Comparison of ENCODE assay signal across 12 cellular contexts in the genomic region with DNA sequence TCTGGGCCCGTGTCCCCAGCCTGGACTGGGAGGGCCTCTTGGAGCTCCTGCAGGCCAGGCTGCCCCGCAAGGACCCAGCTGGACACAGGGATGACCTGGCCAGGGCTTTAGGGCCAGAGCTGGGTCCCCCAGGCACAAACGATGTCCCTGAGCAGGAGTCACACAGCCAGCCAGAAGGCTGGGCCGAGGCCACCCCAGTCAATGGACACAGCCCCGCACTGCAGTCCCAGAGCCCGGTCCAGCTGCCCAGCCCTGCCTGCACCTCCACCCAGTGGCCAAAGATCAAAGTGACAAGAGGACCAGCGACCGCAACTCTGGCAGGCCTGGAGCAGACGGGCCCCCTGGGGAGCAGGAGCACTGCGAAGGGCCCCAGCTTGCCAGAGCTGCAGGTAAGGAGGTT. TPM values are rescaled to one million over a fixed set of nuclear protein-coding genes. Genes with fewer than 3 reads are reported as not detected.
DNase-seq lines count a peak whose midpoint lies in the region; ATAC-seq, FAIRE-seq and TF ChIP-seq lines count a peak whose summit lies in the region.
"Had no signal": no experiment of that assay in that cellular context is flagged by ENCODE, and none has a peak within 500 bp of the region (broad histone marks: within the 10 kb centered on the region; RNA-seq: fewer than 3 reads in every experiment).

No MANE protein-coding gene starts in this region.

- TF ChIP-seq RAD21 in HepG2 (CRISPR knock-in tag; IDR thresholded peaks at IDR 0.05): peak; percentile 90

- H2AFZ ChIP-seq in mammary epithelial cell (ENCODE audit: low read depth, low read length) (no peak overlapping the region), HepG2 (ENCODE audit: low read length) (no peak overlapping the region)

- peaks cover 1% of the 10 kb centered on the region for H3K4me1 ChIP-seq in mammary epithelial cell (ENCODE audit: insufficient read depth, low read length)
- H3K4me1 ChIP-seq in colonic mucosa: peaks cover 7% of the 10 kb centered on the region
- H3K4me1 ChIP-seq in HepG2 (ENCODE audit: insufficient read depth, low read length): peaks cover 79% of the 10 kb centered on the region
- H3K4me1 ChIP-seq in prostate gland (replicated peaks): no peaks in the 10 kb centered on the region

- H3K36me3 ChIP-seq in mammary epithelial cell (ENCODE audit: insufficient read depth, low read length) (no peaks in the 10 kb centered on the region), colonic mucosa (no peaks in the 10 kb centered on the region), HepG2 (replicated peaks in 1 of 2; ENCODE audit: control insufficient read depth in 1 of 2, insufficient read depth in 2 of 2, low read length in 2 of 2) (no peaks in the 10 kb centered on the region), prostate gland (no peaks in the 10 kb centered on the region)

- dilution Hi-C loops in mammary epithelial cell (cut with HindIII; ENCODE audit: low sequenced_read_pairs): no loop called here

- H3K9me3 ChIP-seq in mammary epithelial cell (replicated peaks; ENCODE audit: insufficient read depth, low read length) (no peaks in the 10 kb centered on the region), colonic mucosa (no peaks in the 10 kb centered on the region), HepG2 (ENCODE audit: low read length) (no peaks in the 10 kb centered on the region), prostate gland (no peaks in the 10 kb centered on the region)

- CTCF ChIA-PET in MCF 10A (lab: Yijun Ruan, JAX): interaction anchor here (0.6 to 1.8 kb wide), 5 partner anchors 16 to 763 kb away, joined by 3 to 5 read pairs (median 4); no protein-coding TSS in a partner anchor
- CTCF ChIA-PET in mammary epithelial cell (lab: Charles Lee; ENCODE audit: low non-redundant PET): interaction anchor here (0.6 kb wide), 1 partner anchor 58 kb away, joined by 5 read pairs; no protein-coding TSS in a partner anchor
- CTCF ChIA-PET in HepG2 (lab: Yijun Ruan, JAX; ENCODE audit: low intra/inter-chr PET ratio, low total read pairs): interaction anchor here (0.7 kb wide), 1 partner anchor 111 kb away, joined by 3 read pairs; no protein-coding TSS in a partner anchor

- POLR2A ChIA-PET in MCF 10A (lab: Yijun Ruan, JAX) (interaction anchor here (1.2 kb wide), 1 partner anchor 48 kb away, joined by 3 read pairs; the partner anchor contains the start of gene NOL12), HepG2 (lab: Yijun Ruan, JAX) (interaction anchor here (0.8 to 2.9 kb wide), 16 partner anchors 9 to 127 kb away, joined by 3 to 24 read pairs (median 4); partner anchors contain the start of genes ANKRD54, GGA1, NOL12 and PDXP)

- TF ChIP-seq POLR2A in HepG2 (IDR thresholded peaks at IDR 0.05; ENCODE audit: insufficient read depth in 1 of 2, low read depth in 2 of 2, low read length in 2 of 2) (no peak), prostate gland (IDR thresholded peaks at IDR 0.05) (no peak)

- H3K4me3 ChIP-seq in mammary epithelial cell (replicated peaks in 1 of 3; ENCODE audit: insufficient read depth in 1 of 3, low read depth in 2 of 3, low read length in 3 of 3) (no peak overlapping the region), colonic mucosa (no peak overlapping the region), HepG2 (replicated peaks in 1 of 3; ENCODE audit: insufficient read depth in 1 of 3, low read depth in 2 of 3, low read length in 3 of 3) (peak overlapping the region; percentile 43 to 61 (median 49); a peak in 4 of 6 replicates), prostate gland (no peak overlapping the region)

- H4K20me1 ChIP-seq in mammary epithelial cell (ENCODE audit: insufficient read depth, low read length): no peaks in the 10 kb centered on the region
- no peaks in the 10 kb centered on the region for H4K20me1 ChIP-seq in HepG2 (ENCODE audit: insufficient read depth, low read length)

- peak; percentile 86 for ATAC-seq in HepG2
- ATAC-seq: activated CD8-positive, alpha-beta memory T cell treated with anti-CD3 and anti-CD28 coated beads, Interleukin-2, amount 10 ng/mL, durations not matched to agents 7 days and 5 days had no signal

- H3K27ac ChIP-seq in mammary epithelial cell (ENCODE audit: insufficient read depth, low read depth, low read length): no peak overlapping the region
- H3K27ac ChIP-seq in colonic mucosa: no peak overlapping the region
- peak overlapping the region; percentile 31 for H3K27ac ChIP-seq in HepG2 (ENCODE audit: extremely low read length, insufficient read depth, low read length)
- no peak overlapping the region for H3K27ac ChIP-seq in prostate gland

- H3K4me1 Mint-ChIP-seq in MCF 10A (ENCODE audit: insufficient read depth, unreplicated experiment): no peaks in the 10 kb centered on the region

- H3K9me3 Mint-ChIP-seq in MCF 10A (ENCODE audit: unreplicated experiment): no peaks in the 10 kb centered on the region

- H3K79me2 ChIP-seq in mammary epithelial cell (ENCODE audit: insufficient read depth, low read length) (no peaks in the 10 kb centered on the region), HepG2 (ENCODE audit: insufficient read depth, low read length) (no peaks in the 10 kb centered on the region)

- H3K4me2 ChIP-seq in mammary epithelial cell (ENCODE audit: insufficient read depth, low read depth, low read length) (no peak overlapping the region), HepG2 (ENCODE audit: low read depth, low read length) (peak overlapping the region; percentile 86)

- no peak overlapping the region for H3K4me3 Mint-ChIP-seq in MCF 10A (ENCODE audit: unreplicated experiment)
- H3K4me3 Mint-ChIP-seq: activated CD8-positive, alpha-beta memory T cell treated with anti-CD3 and anti-CD28 coated beads, Interleukin-2, amount 10 ng/mL, durations not matched to agents 7 days and 5 days; B cell had no signal

- peak; percentile 64 for FAIRE-seq in HepG2 (lab: Jason Lieb, UNC)

- no peak overlapping the region for H3K27ac Mint-ChIP-seq in MCF 10A (ENCODE audit: low read depth, unreplicated experiment)
- H3K27ac Mint-ChIP-seq: activated CD8-positive, alpha-beta memory T cell treated with anti-CD3 and anti-CD28 coated beads, Interleukin-2, amount 10 ng/mL, durations not matched to agents 7 days and 5 days; B cell had no signal

- H3K27me3 ChIP-seq in mammary epithelial cell (ENCODE audit: insufficient read depth, low read length) (no peaks in the 10 kb centered on the region), colonic mucosa (no peaks in the 10 kb centered on the region), HepG2 (ENCODE audit: control insufficient read depth in 1 of 2, insufficient read depth in 2 of 2, low read length in 2 of 2) (no peaks in the 10 kb centered on the region), prostate gland (replicated peaks; ENCODE audit: insufficient read depth) (no peaks in the 10 kb centered on the region)

- intact Hi-C loops in MCF 10A (cut with micrococcal nuclease): loop anchor here (1.0 kb wide), 1 partner anchor 92 kb away; no protein-coding TSS in a partner anchor
- intact Hi-C loops in mammary epithelial cell (cut with micrococcal nuclease): loop anchor here (2.0 kb wide), 1 partner anchor 92 kb away; no protein-coding TSS in a partner anchor
- intact Hi-C loops in colonic mucosa (cut with DNase I): no loop called here
- intact Hi-C loops in HepG2 (cut with micrococcal nuclease; ENCODE audit: unreplicated experiment): loop anchor here (1.0 to 5.0 kb wide), 2 partner anchors 46 to 53 kb away; no protein-coding TSS in a partner anchor
- intact Hi-C loops in prostate gland (cut with DNase I): loop anchor here (5.0 kb wide), 1 partner anchor 57 kb away; no protein-coding TSS in a partner anchor

- DNase-seq in MCF 10A (ENCODE audit: unreplicated experiment) (no peak), mammary epithelial cell (no peak), colonic mucosa (peak; percentile 57), HepG2 (ENCODE audit: low spot score) (peak; percentile 72), putamen (ENCODE audit: low spot score) (no peak), prostate gland (ENCODE audit: low spot score) (no peak), T-helper 1 cell (no peak)
- DNase-seq in effector CD4-positive, alpha-beta T cell: no peak
- DNase-seq: activated CD8-positive, alpha-beta memory T cell treated with anti-CD3 and anti-CD28 coated beads, Interleukin-2, amount 10 ng/mL, durations not matched to agents 7 days and 5 days; NCI-H1694; stimulated activated CD4-positive, alpha-beta T cell treated with anti-CD3 and anti-CD28 coated beads, Interleukin-4, amount 100 ng/mL, for 24 hours had no signal

- H3K36me3 Mint-ChIP-seq in MCF 10A (ENCODE audit: insufficient read depth, unreplicated experiment): no peaks in the 10 kb centered on the region

- TF ChIP-seq EP300 in HepG2 (IDR thresholded peaks at IDR 0.05; ENCODE audit: low read depth in 2 of 2, low read length in 2 of 2) (no peak), HepG2 (CRISPR knock-in tag; IDR thresholded peaks at IDR 0.05; ENCODE audit: borderline replicate concordance) (no peak)

- peak; percentile 18 for TF ChIP-seq CTCF in MCF 10A (IDR thresholded peaks at IDR 0.05; ENCODE audit: unreplicated experiment)
- TF ChIP-seq CTCF in mammary epithelial cell (conservative IDR thresholded peaks at IDR 0.05 in 1 of 2, IDR thresholded peaks at IDR 0.05 in 1 of 2; ENCODE audit: extremely low read depth in 1 of 2, insufficient read depth in 1 of 2, low read depth in 1 of 2, low read length in 2 of 2): peak in 1 of 2 donors; percentile 33
- peak; percentile 32 for TF ChIP-seq CTCF in colonic mucosa (IDR thresholded peaks at IDR 0.05)
- TF ChIP-seq CTCF in HepG2 (CRISPR knock-in tag; IDR thresholded peaks at IDR 0.05): peak; percentile 96
- peak in 1 of 4 experiments; percentile 36 for TF ChIP-seq CTCF in prostate gland (IDR thresholded peaks at IDR 0.05)

- 91% methylated on average over 10 of the region's 10 CpGs for WGBS in mammary epithelial cell (ENCODE audit: low coverage, missing lambda C conversion rate)
- WGBS in HepG2 (ENCODE audit: low lambda C conversion rate): 0% methylated on average over 1 of the region's 10 CpGs
- 64% methylated on average over 9 of the region's 10 CpGs for WGBS in prostate gland

- BruUV-seq in MCF 10A (replicated peaks; lab: Mats Ljungman, UMichigan) (no TSS peak), mammary epithelial cell (replicated peaks; lab: Mats Ljungman, UMichigan) (no TSS peak), HepG2 (replicated peaks; lab: Mats Ljungman, UMichigan) (no TSS peak)

- H3K27me3 Mint-ChIP-seq in MCF 10A (ENCODE audit: insufficient read depth, unreplicated experiment): no peaks in the 10 kb centered on the region
- H3K27me3 Mint-ChIP-seq: activated CD8-positive, alpha-beta memory T cell treated with anti-CD3 and anti-CD28 coated beads, Interleukin-2, amount 10 ng/mL, durations not matched to agents 7 days and 5 days had no signal

- H3K9ac ChIP-seq in mammary epithelial cell (ENCODE audit: insufficient read depth, low read length): no peak overlapping the region
- H3K9ac ChIP-seq in colonic mucosa (ENCODE audit: low read depth in 2 of 2, low read length in 2 of 2): peak overlapping the region in 1 of 2 donors; percentile 3
- H3K9ac ChIP-seq in HepG2 (ENCODE audit: insufficient read depth, low read depth, low read length): peak overlapping the region; percentile 63

- in situ Hi-C loops in mammary epithelial cell (cut with MboI; ENCODE audit: low sequenced_read_pairs in 2 of 2) (no loop called here), HepG2 (cut with HindIII; ENCODE audit: extremely low pct_ligation_motif_present, low pct_unique_long_range_greater_than_20kb) (no loop called here)

RNA-seq across cellular contexts. Expression of gene TRIOBP, which starts 38.2 kb away (rescaled TPM):
- 42.5 and 45.7 TPM in 2 replicates for total RNA-seq in MCF 10A (2022)
- total RNA-seq in mammary epithelial cell: 100 to 1,000 TPM; 117 to 138 TPM
- polyA plus RNA-seq in mammary epithelial cell: 34.2 TPM
- polyA minus RNA-seq in mammary epithelial cell: 75.7 TPM
- 10 to 100 TPM; 69.5 to 75.7 TPM for total RNA-seq in colonic mucosa
- total RNA-seq in HepG2 (2016; rRNA removed; fragmentation: Illumina TruSeq; extraction: Trizol): 11.3 and 15.4 TPM in 2 replicates
- 7.1 and 8.1 TPM in 2 replicates for total RNA-seq in HepG2 (2016; cell fraction: cytosol; rRNA removed; fragmentation: Illumina TruSeq; extraction: Trizol; ENCODE audit: low read depth)
- 10.9 and 14.5 TPM in 2 replicates for total RNA-seq in HepG2 (2016; cell fraction: insoluble cytoplasmic fraction; rRNA removed; fragmentation: Illumina TruSeq; extraction: Trizol)
- 15.0 and 16.4 TPM in 2 replicates for total RNA-seq in HepG2 (2016; cell fraction: membrane; rRNA removed; fragmentation: Illumina TruSeq; extraction: Trizol)
- 12.3 and 18.6 TPM in 2 replicates for total RNA-seq in HepG2 (2016; cell fraction: nucleus; rRNA removed; fragmentation: Illumina TruSeq; extraction: Trizol)
- polyA plus RNA-seq in HepG2 (2011; rRNA removed): 6.1 and 10.1 TPM in 2 replicates
- 5.6 and 8.0 TPM in 2 replicates for polyA plus RNA-seq in HepG2 (2011; cell fraction: cytosol; rRNA removed)
- polyA plus RNA-seq in HepG2 (2011; cell fraction: nucleus; rRNA removed): 19.7 and 19.9 TPM in 2 replicates
- 7.0 TPM in 2 replicates for polyA plus RNA-seq in HepG2 (2012)
- 7.6 and 8.0 TPM in 2 replicates for polyA plus RNA-seq in HepG2 (2016; cell fraction: cytosol; fragmentation: Illumina TruSeq; extraction: Trizol; ENCODE audit: low read depth)
- polyA plus RNA-seq in HepG2 (2016; cell fraction: insoluble cytoplasmic fraction; fragmentation: Illumina TruSeq; extraction: Trizol; ENCODE audit: low read depth): 12.7 and 16.2 TPM in 2 replicates
- 12.7 and 14.1 TPM in 2 replicates for polyA plus RNA-seq in HepG2 (2016; cell fraction: membrane; fragmentation: Illumina TruSeq; extraction: Trizol; ENCODE audit: low read depth)
- polyA plus RNA-seq in HepG2 (2016; cell fraction: nucleus; fragmentation: Illumina TruSeq; extraction: Trizol; ENCODE audit: insufficient read depth, low read depth): 21.7 and 21.8 TPM in 2 replicates
- polyA minus RNA-seq in HepG2 (2011; rRNA and poly(A)+ RNA removed; ENCODE audit: low replicate concordance): 23.8 and 48.7 TPM in 2 replicates
- 4.7 and 7.0 TPM in 2 replicates for polyA minus RNA-seq in HepG2 (2011; cell fraction: cytosol; rRNA and poly(A)+ RNA removed)
- 13.6 and 16.2 TPM in 2 replicates for polyA minus RNA-seq in HepG2 (2011; cell fraction: nucleus; rRNA and poly(A)+ RNA removed)
- 100 to 1,000 TPM; 114 to 115 TPM for total RNA-seq in prostate gland

RNA-seq across cellular contexts. Expression of gene NOL12, which starts 48.9 kb away (rescaled TPM):
- total RNA-seq in MCF 10A (2022) (47.1 and 50.8 TPM in 2 replicates), mammary epithelial cell (10 to 100 TPM in 1 of 2 donors, 1 to 10 TPM in 1; 8.0 to 32.4 TPM), colonic mucosa (10 to 100 TPM; 25.2 to 48.4 TPM), HepG2 (2016; rRNA removed; fragmentation: Illumina TruSeq; extraction: Trizol) (27.5 and 31.4 TPM in 2 replicates), prostate gland (10 to 100 TPM; 39.6 to 49.0 TPM)
- polyA plus RNA-seq in mammary epithelial cell (21.2 TPM), HepG2 (2011; rRNA removed) (11.8 and 14.3 TPM in 2 replicates)
- polyA minus RNA-seq in mammary epithelial cell: 11.9 TPM
- total RNA-seq in HepG2 (2016; cell fraction: cytosol; rRNA removed; fragmentation: Illumina TruSeq; extraction: Trizol; ENCODE audit: low read depth): 16.8 and 19.1 TPM in 2 replicates
- 32.5 and 33.9 TPM in 2 replicates for total RNA-seq in HepG2 (2016; cell fraction: insoluble cytoplasmic fraction; rRNA removed; fragmentation: Illumina TruSeq; extraction: Trizol)
- total RNA-seq in HepG2 (2016; cell fraction: membrane; rRNA removed; fragmentation: Illumina TruSeq; extraction: Trizol): 15.1 and 15.8 TPM in 2 replicates
- total RNA-seq in HepG2 (2016; cell fraction: nucleus; rRNA removed; fragmentation: Illumina TruSeq; extraction: Trizol): 16.0 and 18.3 TPM in 2 replicates
- polyA plus RNA-seq in HepG2 (2011; cell fraction: cytosol; rRNA removed): 10.6 and 13.4 TPM in 2 replicates
- polyA plus RNA-seq in HepG2 (2011; cell fraction: nucleus; rRNA removed): 22.9 and 24.1 TPM in 2 replicates
- 7.3 and 8.5 TPM in 2 replicates for polyA plus RNA-seq in HepG2 (2012)
- polyA plus RNA-seq in HepG2 (2016; cell fraction: cytosol; fragmentation: Illumina TruSeq; extraction: Trizol; ENCODE audit: low read depth): 11.0 and 12.6 TPM in 2 replicates
- 33.1 and 34.7 TPM in 2 replicates for polyA plus RNA-seq in HepG2 (2016; cell fraction: insoluble cytoplasmic fraction; fragmentation: Illumina TruSeq; extraction: Trizol; ENCODE audit: low read depth)
- 11.4 and 13.2 TPM in 2 replicates for polyA plus RNA-seq in HepG2 (2016; cell fraction: membrane; fragmentation: Illumina TruSeq; extraction: Trizol; ENCODE audit: low read depth)
- 32.5 and 32.7 TPM in 2 replicates for polyA plus RNA-seq in HepG2 (2016; cell fraction: nucleus; fragmentation: Illumina TruSeq; extraction: Trizol; ENCODE audit: insufficient read depth, low read depth)
- 17.5 and 18.0 TPM in 2 replicates for polyA minus RNA-seq in HepG2 (2011; rRNA and poly(A)+ RNA removed; ENCODE audit: low replicate concordance)
- 6.7 and 8.4 TPM in 2 replicates for polyA minus RNA-seq in HepG2 (2011; cell fraction: cytosol; rRNA and poly(A)+ RNA removed)
- 18.2 and 19.4 TPM in 2 replicates for polyA minus RNA-seq in HepG2 (2011; cell fraction: nucleus; rRNA and poly(A)+ RNA removed)

RNA-seq across cellular contexts. Expression of gene LGALS1, which starts 59.6 kb away (rescaled TPM):
- total RNA-seq in MCF 10A (2022): 1,407 and 1,635 TPM in 2 replicates
- total RNA-seq in mammary epithelial cell: 1,000 to 10,000 TPM; 2,888 to 3,171 TPM
- 6,743 TPM for polyA plus RNA-seq in mammary epithelial cell
- polyA minus RNA-seq in mammary epithelial cell: 4,799 TPM
- 100 to 1,000 TPM in 1 of 2 donors, 10 to 100 TPM in 1; 83.3 to 222 TPM for total RNA-seq in colonic mucosa
- total RNA-seq in HepG2 (2016; rRNA removed; fragmentation: Illumina TruSeq; extraction: Trizol): 103 and 124 TPM in 2 replicates
- total RNA-seq in HepG2 (2016; cell fraction: cytosol; rRNA removed; fragmentation: Illumina TruSeq; extraction: Trizol; ENCODE audit: low read depth): 57.9 and 62.2 TPM in 2 replicates
- 112 and 139 TPM in 2 replicates for total RNA-seq in HepG2 (2016; cell fraction: insoluble cytoplasmic fraction; rRNA removed; fragmentation: Illumina TruSeq; extraction: Trizol)
- 82.6 and 91.4 TPM in 2 replicates for total RNA-seq in HepG2 (2016; cell fraction: membrane; rRNA removed; fragmentation: Illumina TruSeq; extraction: Trizol)
- total RNA-seq in HepG2 (2016; cell fraction: nucleus; rRNA removed; fragmentation: Illumina TruSeq; extraction: Trizol): 41.9 and 43.3 TPM in 2 replicates
- 858 and 969 TPM in 2 replicates for polyA plus RNA-seq in HepG2 (2011; rRNA removed)
- 832 and 1,201 TPM in 2 replicates for polyA plus RNA-seq in HepG2 (2011; cell fraction: cytosol; rRNA removed)
- polyA plus RNA-seq in HepG2 (2011; cell fraction: nucleus; rRNA removed): 345 and 371 TPM in 2 replicates
- 159 and 278 TPM in 2 replicates for polyA plus RNA-seq in HepG2 (2012)
- 67.7 and 71.5 TPM in 2 replicates for polyA plus RNA-seq in HepG2 (2016; cell fraction: cytosol; fragmentation: Illumina TruSeq; extraction: Trizol; ENCODE audit: low read depth)
- polyA plus RNA-seq in HepG2 (2016; cell fraction: insoluble cytoplasmic fraction; fragmentation: Illumina TruSeq; extraction: Trizol; ENCODE audit: low read depth): 127 and 134 TPM in 2 replicates
- polyA plus RNA-seq in HepG2 (2016; cell fraction: membrane; fragmentation: Illumina TruSeq; extraction: Trizol; ENCODE audit: low read depth): 86.0 and 88.7 TPM in 2 replicates
- polyA plus RNA-seq in HepG2 (2016; cell fraction: nucleus; fragmentation: Illumina TruSeq; extraction: Trizol; ENCODE audit: insufficient read depth, low read depth): 73.5 and 82.4 TPM in 2 replicates
- 698 and 901 TPM in 2 replicates for polyA minus RNA-seq in HepG2 (2011; rRNA and poly(A)+ RNA removed; ENCODE audit: low replicate concordance)
- 108 and 111 TPM in 2 replicates for polyA minus RNA-seq in HepG2 (2011; cell fraction: cytosol; rRNA and poly(A)+ RNA removed)
- 36.1 and 40.8 TPM in 2 replicates for polyA minus RNA-seq in HepG2 (2011; cell fraction: nucleus; rRNA and poly(A)+ RNA removed)
- 1,000 to 10,000 TPM in 1 of 2 donors, 100 to 1,000 TPM in 1; 365 to 1,063 TPM for total RNA-seq in prostate gland

Comparison
In these comparisons a context has a peak if more than half of its experiments do, and no peak if none do; other contexts are left out.
1. DNase-seq: peak in colonic mucosa (single experiment) and HepG2 (single experiment); none in MCF 10A (single experiment), mammary epithelial cell (single experiment), putamen (single experiment), prostate gland (single experiment), effector CD4-positive, alpha-beta T cell (single experiment) and T-helper 1 cell (0 of 5).
2. H3K4me3 ChIP-seq: peak in HepG2 (3 of 3); none in mammary epithelial cell (0 of 3), colonic mucosa (single experiment) and prostate gland (0 of 2).